ENCODE assay signal across 9 cellular contexts in genomic region chr10:5291501-5292195, GRCh38.
DNase-seq lines count a peak whose midpoint lies in the region; ATAC-seq and TF ChIP-seq lines count a peak whose summit lies in the region.
"Had no signal": no experiment of that assay in that cellular context is flagged by ENCODE, and none has a peak within 500 bp of the region (broad histone marks: within the 10 kb centered on the region; RNA-seq: fewer than 3 reads in every experiment).

No MANE protein-coding gene starts in this region.

- DNase-seq in OCI-LY7 (ENCODE audit: low spot score) (no peak), foreskin melanocyte (peak; percentile 27), BE2C (no peak), NCI-H345 treated with DMSO at 0.1 percent for 48 hours (lab: John Stamatoyannopoulos, UW; ENCODE audit: unreplicated experiment) (no peak)
- DNase-seq in activated T-helper 2 cell treated with anti-CD3 and anti-CD28 coated beads, Interferon-gamma antibody, Interleukin-2, Interleukin-4, amounts not matched to agents 10 μg/mL and 5 μg/mL and 100 μg/mL, durations not matched to agents 14 hours and 24 hours and 36 hours (ENCODE audit: low spot score): peak; percentile 49

- H4K20me1 ChIP-seq in OCI-LY7 (ENCODE audit: insufficient read depth, low read length): no peaks in the 10 kb centered on the region

- peak overlapping the region; percentile 89 for H3K4me3 Mint-ChIP-seq in activated T-helper 2 cell treated with anti-CD3 and anti-CD28 coated beads, Interferon-gamma antibody, Interleukin-2, Interleukin-4, amounts not matched to agents 10 μg/mL and 5 μg/mL and 100 μg/mL, durations not matched to agents 14 hours and 24 hours and 36 hours (ENCODE audit: low read depth)

- peak; percentile 70 for ATAC-seq in GM21619 (IDR thresholded peaks at IDR 0.05; ENCODE audit: unreplicated experiment)
- no peak for ATAC-seq in HG02981 (IDR thresholded peaks at IDR 0.05; ENCODE audit: unreplicated experiment)

- H3K27ac ChIP-seq in OCI-LY7 (ENCODE audit: low read depth, low read length, poor library complexity, severe bottlenecking): no peak overlapping the region
- peak overlapping the region; percentile 62 for H3K27ac ChIP-seq in skeletal muscle tissue (ENCODE audit: low read depth, low read length)

- 0 out of 2 replicates have a peak overlapping the region, but pooled peaks have one; percentile 8 for H2AFZ ChIP-seq in OCI-LY7 (ENCODE audit: low read length)

- H3K4me2 ChIP-seq in OCI-LY7 (ENCODE audit: low read length): no peak overlapping the region

- H3K9me3 Mint-ChIP-seq in activated T-helper 2 cell treated with anti-CD3 and anti-CD28 coated beads, Interferon-gamma antibody, Interleukin-2, Interleukin-4, amounts not matched to agents 10 μg/mL and 5 μg/mL and 100 μg/mL, durations not matched to agents 14 hours and 24 hours and 36 hours: peaks cover 4% of the 10 kb centered on the region

- H3K9me3 ChIP-seq in OCI-LY7 (ENCODE audit: low read length): no peaks in the 10 kb centered on the region
- no peaks in the 10 kb centered on the region for H3K9me3 ChIP-seq in skeletal muscle tissue (ENCODE audit: control insufficient read depth in 3 of 3, low read length in 3 of 3)
- H3K9me3 ChIP-seq in BE2C: no peaks in the 10 kb centered on the region
- H3K9me3 ChIP-seq: uterus had no signal

- H3K36me3 ChIP-seq in OCI-LY7 (ENCODE audit: insufficient read depth, low read length) (no peaks in the 10 kb centered on the region), skeletal muscle tissue (ENCODE audit: control insufficient read depth in 3 of 3, insufficient read depth in 3 of 3, low read length in 3 of 3) (no peaks in the 10 kb centered on the region), BE2C (no peaks in the 10 kb centered on the region)
- H3K36me3 ChIP-seq: uterus had no signal

- peak overlapping the region; percentile 92 for H3K27ac Mint-ChIP-seq in activated T-helper 2 cell treated with anti-CD3 and anti-CD28 coated beads, Interferon-gamma antibody, Interleukin-2, Interleukin-4, amounts not matched to agents 10 μg/mL and 5 μg/mL and 100 μg/mL, durations not matched to agents 14 hours and 24 hours and 36 hours

- peaks cover 52% of the 10 kb centered on the region for H3K4me1 Mint-ChIP-seq in activated T-helper 2 cell treated with anti-CD3 and anti-CD28 coated beads, Interferon-gamma antibody, Interleukin-2, Interleukin-4, amounts not matched to agents 10 μg/mL and 5 μg/mL and 100 μg/mL, durations not matched to agents 14 hours and 24 hours and 36 hours (ENCODE audit: low read depth)

- CTCF ChIA-PET in OCI-LY7 (lab: Charles Lee; ENCODE audit: unreplicated experiment): no interaction called here

- H3K4me3 ChIP-seq in OCI-LY7 (ENCODE audit: low read depth, low read length, poor library complexity, severe bottlenecking) (no peak overlapping the region), skeletal muscle tissue (ENCODE audit: low read length in 3 of 3) (no peak overlapping the region), BE2C (ENCODE audit: low read depth, low read length) (no peak overlapping the region)
- H3K4me3 ChIP-seq: uterus had no signal

- H3K4me1 ChIP-seq in OCI-LY7 (ENCODE audit: insufficient read depth, low read length, poor library complexity, severe bottlenecking) (no peaks in the 10 kb centered on the region), skeletal muscle tissue (ENCODE audit: control insufficient read depth in 3 of 3, insufficient read depth in 3 of 3, low read length in 3 of 3) (peaks cover 9 to 14% (median 11%) of the 10 kb centered on the region in 3 donors), BE2C (no peaks in the 10 kb centered on the region)
- H3K4me1 ChIP-seq: uterus had no signal

- no peak for TF ChIP-seq CTCF in OCI-LY7 (conservative IDR thresholded peaks at IDR 0.05; ENCODE audit: low read length)
- TF ChIP-seq CTCF in BE2C (IDR thresholded peaks at IDR 0.05; ENCODE audit: low read depth, low read length): no peak

- no peaks in the 10 kb centered on the region for H3K27me3 Mint-ChIP-seq in activated T-helper 2 cell treated with anti-CD3 and anti-CD28 coated beads, Interferon-gamma antibody, Interleukin-2, Interleukin-4, amounts not matched to agents 10 μg/mL and 5 μg/mL and 100 μg/mL, durations not matched to agents 14 hours and 24 hours and 36 hours (ENCODE audit: low read depth)

- no TSS peak for BruUV-seq in OCI-LY7 (replicated peaks; lab: Mats Ljungman, UMichigan)

- intact Hi-C loops in OCI-LY7 (cut with micrococcal nuclease; ENCODE audit: unreplicated experiment): no loop called here
- intact Hi-C loops in activated T-helper 2 cell treated with anti-CD3 and anti-CD28 coated beads, Interferon-gamma antibody, Interleukin-2, Interleukin-4, amounts not matched to agents 10 μg/mL and 5 μg/mL and 100 μg/mL, durations not matched to agents 14 hours and 24 hours and 36 hours (cut with micrococcal nuclease): loop anchor here (2.0 to 10.0 kb wide), 5 partner anchors 93 to 983 kb away; no protein-coding TSS in a partner anchor

- H3K27me3 ChIP-seq in skeletal muscle tissue (ENCODE audit: control insufficient read depth in 3 of 3, insufficient read depth in 3 of 3, low read length in 3 of 3) (no peaks in the 10 kb centered on the region), BE2C (no peaks in the 10 kb centered on the region)
- H3K27me3 ChIP-seq: uterus had no signal

- no peaks in the 10 kb centered on the region for H3K79me2 ChIP-seq in OCI-LY7 (ENCODE audit: insufficient read depth, low read depth, low read length)

- peaks cover 25% of the 10 kb centered on the region for H3K36me3 Mint-ChIP-seq in activated T-helper 2 cell treated with anti-CD3 and anti-CD28 coated beads, Interferon-gamma antibody, Interleukin-2, Interleukin-4, amounts not matched to agents 10 μg/mL and 5 μg/mL and 100 μg/mL, durations not matched to agents 14 hours and 24 hours and 36 hours (ENCODE audit: low read depth)

- no peak overlapping the region for H3K9ac ChIP-seq in skeletal muscle tissue (ENCODE audit: low read depth in 1 of 3, low read length in 3 of 3)

- POLR2A ChIA-PET in OCI-LY7 (lab: Charles Lee): no interaction called here

- no peaks in the 10 kb centered on the region for H3K9me2 ChIP-seq in OCI-LY7 (ENCODE audit: insufficient read depth, low read length)

Comparison
In these comparisons a context has a peak if more than half of its experiments do, and no peak if none do; other contexts are left out.
1. DNase-seq: peak in activated T-helper 2 cell treated with anti-CD3 and anti-CD28 coated beads, Interferon-gamma antibody, Interleukin-2, Interleukin-4, amounts not matched to agents 10 μg/mL and 5 μg/mL and 100 μg/mL, durations not matched to agents 14 hours and 24 hours and 36 hours (single experiment) and foreskin melanocyte (single experiment); none in OCI-LY7 (single experiment), BE2C (single experiment) and NCI-H345 treated with DMSO at 0.1 percent for 48 hours (single experiment).